In the genomic region with DNA sequence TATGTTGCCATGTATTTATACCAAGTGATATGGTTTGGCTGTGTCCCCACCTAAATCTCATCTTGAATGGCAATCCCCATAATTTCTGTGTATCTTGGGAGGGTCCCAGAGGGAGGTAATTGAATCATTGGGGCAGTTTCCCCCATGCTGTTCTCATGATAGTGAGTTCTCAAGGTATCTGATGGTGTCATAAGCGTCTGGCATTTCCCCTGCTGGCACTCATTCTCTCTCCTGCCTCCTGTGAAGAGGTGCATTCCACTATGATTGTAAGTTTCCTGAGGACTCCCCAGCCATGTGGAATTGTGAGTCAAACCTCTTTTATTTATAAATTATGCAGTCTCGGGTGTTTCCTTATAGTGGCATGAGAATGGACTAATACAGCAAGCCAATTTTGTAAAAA, we compare ENCODE assay signal across 1 cellular context.
TF ChIP-seq lines count a peak whose summit lies in the region.

No MANE protein-coding gene starts in this region.

TF ChIP-seq in HEK293, 187 proteins besides CTCF, POLR2A, EP300 and RAD21 (continued from another document):
- TF ChIP-seq, protein P1, sequence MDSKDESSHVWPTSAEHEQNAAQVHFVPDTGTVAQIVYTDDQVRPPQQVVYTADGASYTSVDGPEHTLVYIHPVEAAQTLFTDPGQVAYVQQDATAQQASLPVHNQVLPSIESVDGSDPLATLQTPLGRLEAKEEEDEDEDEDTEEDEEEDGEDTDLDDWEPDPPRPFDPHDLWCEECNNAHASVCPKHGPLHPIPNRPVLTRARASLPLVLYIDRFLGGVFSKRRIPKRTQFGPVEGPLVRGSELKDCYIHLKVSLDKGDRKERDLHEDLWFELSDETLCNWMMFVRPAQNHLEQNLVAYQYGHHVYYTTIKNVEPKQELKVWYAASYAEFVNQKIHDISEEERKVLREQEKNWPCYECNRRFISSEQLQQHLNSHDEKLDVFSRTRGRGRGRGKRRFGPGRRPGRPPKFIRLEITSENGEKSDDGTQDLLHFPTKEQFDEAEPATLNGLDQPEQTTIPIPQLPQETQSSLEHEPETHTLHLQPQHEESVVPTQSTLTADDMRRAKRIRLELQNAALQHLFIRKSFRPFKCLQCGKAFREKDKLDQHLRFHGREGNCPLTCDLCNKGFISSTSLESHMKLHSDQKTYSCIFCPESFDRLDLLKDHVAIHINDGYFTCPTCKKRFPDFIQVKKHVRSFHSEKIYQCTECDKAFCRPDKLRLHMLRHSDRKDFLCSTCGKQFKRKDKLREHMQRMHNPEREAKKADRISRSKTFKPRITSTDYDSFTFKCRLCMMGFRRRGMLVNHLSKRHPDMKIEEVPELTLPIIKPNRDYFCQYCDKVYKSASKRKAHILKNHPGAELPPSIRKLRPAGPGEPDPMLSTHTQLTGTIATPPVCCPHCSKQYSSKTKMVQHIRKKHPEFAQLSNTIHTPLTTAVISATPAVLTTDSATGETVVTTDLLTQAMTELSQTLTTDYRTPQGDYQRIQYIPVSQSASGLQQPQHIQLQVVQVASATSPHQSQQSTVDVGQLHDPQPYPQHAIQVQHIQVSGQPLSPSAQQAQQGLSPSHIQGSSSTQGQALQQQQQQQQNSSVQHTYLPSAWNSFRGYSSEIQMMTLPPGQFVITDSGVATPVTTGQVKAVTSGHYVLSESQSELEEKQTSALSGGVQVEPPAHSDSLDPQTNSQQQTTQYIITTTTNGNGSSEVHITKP (tag by site-specific recombination; IDR thresholded peaks at IDR 0.05), result peak; percentile 90
- TF ChIP-seq ZBTB8A (tag by site-specific recombination; IDR thresholded peaks at IDR 0.05), result no peak
- TF ChIP-seq ZNF610 (tag by site-specific recombination; IDR thresholded peaks at IDR 0.05; ENCODE audit: borderline replicate concordance), result no peak
- peak; percentile 48 for TF ChIP-seq GLIS1 (tag by site-specific recombination; IDR thresholded peaks at IDR 0.05)
- TF ChIP-seq ZIC2 (tag by site-specific recombination; IDR thresholded peaks at IDR 0.05), result peak; percentile 64
- no peak for TF ChIP-seq ZNF623 (tag by site-specific recombination; IDR thresholded peaks at IDR 0.05)
